14 cellular contexts compared by ENCODE assay signal in genomic region chr16:66020642-66021041, GRCh38.
A peak's percentile ranks its signal among the peaks of the same experiment; 100 is the strongest.
DNase-seq lines count a peak whose midpoint lies in the region; ATAC-seq, FAIRE-seq and TF ChIP-seq lines count a peak whose summit lies in the region.
"Had no signal": no experiment of that assay in that cellular context is flagged by ENCODE, and none has a peak within 500 bp of the region (broad histone marks: within the 10 kb centered on the region; RNA-seq: fewer than 3 reads in every experiment).

No MANE protein-coding gene starts in this region.

- H3K27me3 ChIP-seq in RWPE2 (ENCODE audit: insufficient read depth, poor library complexity, severe bottlenecking) (no peaks in the 10 kb centered on the region), MG63 (no peaks in the 10 kb centered on the region)
- H3K27me3 ChIP-seq: body of pancreas had no signal

- FAIRE-seq in urothelium cell line (lab: Jason Lieb, UNC) = no peak

- no peak overlapping the region for H3K4me3 Mint-ChIP-seq in stimulated activated naive CD8-positive, alpha-beta T cell treated with anti-CD3 and anti-CD28 coated beads, Interleukin-15, amount 100 ng/mL, for 72 hours
- H3K4me3 Mint-ChIP-seq: immature natural killer cell, nephron had no signal

- no peak for DNase-seq in stimulated activated naive CD8-positive, alpha-beta T cell treated with anti-CD3 and anti-CD28 coated beads, Interleukin-15, Interleukin-2, amounts not matched to agents 100 U/mL and 50 U/mL, for 24 hours
- DNase-seq in stimulated activated naive CD8-positive, alpha-beta T cell treated with anti-CD3 and anti-CD28 coated beads, Interleukin-15, amount 100 ng/mL, for 72 hours = no peak
- DNase-seq in RWPE2 (ENCODE audit: low spot score) (peak; percentile 68), urothelium cell line (ENCODE audit: low spot score) (peak; percentile 60), MG63 (no peak), coronary artery (ENCODE audit: low spot score) (no peak)
- DNase-seq: activated CD8-positive, alpha-beta memory T cell treated with anti-CD3 and anti-CD28 coated beads, Interleukin-2, amount 50 U/mL, for 48 hours; body of pancreas; immature natural killer cell; NCI-H1105; stimulated activated CD4-positive, alpha-beta T cell treated with anti-CD3 and anti-CD28 coated beads, Interleukin-12 subunit alpha, Interleukin-12 subunit beta, amount 100 ng/mL, for 4 hours had no signal

- no peaks in the 10 kb centered on the region for H3K27me3 Mint-ChIP-seq in stimulated activated naive CD8-positive, alpha-beta T cell treated with anti-CD3 and anti-CD28 coated beads, Interleukin-15, amount 100 ng/mL, for 72 hours

- H3K4me3 ChIP-seq in RWPE2 (ENCODE audit: severe bottlenecking) (no peak overlapping the region), MG63 (no peak overlapping the region), coronary artery (no peak overlapping the region)
- H3K4me3 ChIP-seq: body of pancreas had no signal

- peak overlapping the region; percentile 54 for H3K27ac ChIP-seq in RWPE2 (ENCODE audit: poor library complexity, severe bottlenecking)
- no peak overlapping the region for H3K27ac ChIP-seq in coronary artery
- H3K27ac ChIP-seq: body of pancreas had no signal

- TF ChIP-seq CTCF in RWPE2 (IDR thresholded peaks at IDR 0.05; ENCODE audit: poor library complexity, severe bottlenecking) (no peak), coronary artery (IDR thresholded peaks at IDR 0.05) (no peak)

- H3K4me1 ChIP-seq in RWPE2 (ENCODE audit: insufficient read depth, poor library complexity, severe bottlenecking) = peaks cover 12% of the 10 kb centered on the region
- H3K4me1 ChIP-seq: body of pancreas had no signal

- H3K9me3 ChIP-seq in RWPE2 (ENCODE audit: severe bottlenecking) (peaks cover 4% of the 10 kb centered on the region), MG63 (no peaks in the 10 kb centered on the region)
- H3K9me3 ChIP-seq: body of pancreas had no signal

- no peaks in the 10 kb centered on the region for H3K36me3 ChIP-seq in RWPE2 (ENCODE audit: low read depth)
- H3K36me3 ChIP-seq in MG63 = no peaks in the 10 kb centered on the region

- peak; percentile 19 for ATAC-seq in stimulated activated naive CD8-positive, alpha-beta T cell treated with anti-CD3 and anti-CD28 coated beads, Interleukin-15, Interleukin-2, amounts not matched to agents 100 U/mL and 50 U/mL, for 24 hours
- ATAC-seq in stimulated activated naive CD8-positive, alpha-beta T cell treated with anti-CD3 and anti-CD28 coated beads, Interleukin-15, amount 100 ng/mL, for 72 hours = no peak
- ATAC-seq in HG02884 (IDR thresholded peaks at IDR 0.05; ENCODE audit: unreplicated experiment) (peak; percentile 70), RWPE2 (ENCODE audit: low read depth) (peak; percentile 91), HG03159 (IDR thresholded peaks at IDR 0.05; ENCODE audit: unreplicated experiment) (no peak)
- ATAC-seq: body of pancreas had no signal

- H3K9me3 Mint-ChIP-seq in stimulated activated naive CD8-positive, alpha-beta T cell treated with anti-CD3 and anti-CD28 coated beads, Interleukin-15, amount 100 ng/mL, for 72 hours = peaks cover 12 to 29% of the 10 kb centered on the region in 2 donors

- peak overlapping the region in 1 of 2 donors; percentile 21 for H3K27ac Mint-ChIP-seq in stimulated activated naive CD8-positive, alpha-beta T cell treated with anti-CD3 and anti-CD28 coated beads, Interleukin-15, amount 100 ng/mL, for 72 hours
- H3K27ac Mint-ChIP-seq: immature natural killer cell, nephron had no signal

- no peaks in the 10 kb centered on the region for H3K4me1 Mint-ChIP-seq in stimulated activated naive CD8-positive, alpha-beta T cell treated with anti-CD3 and anti-CD28 coated beads, Interleukin-15, amount 100 ng/mL, for 72 hours
- H3K4me1 Mint-ChIP-seq: immature natural killer cell had no signal

Comparison
In these comparisons a context has a peak if more than half of its experiments do, and no peak if none do; other contexts are left out.
1. ATAC-seq: peak in stimulated activated naive CD8-positive, alpha-beta T cell treated with anti-CD3 and anti-CD28 coated beads, Interleukin-15, Interleukin-2, amounts not matched to agents 100 U/mL and 50 U/mL, for 24 hours (single experiment), HG02884 (single experiment) and RWPE2 (single experiment); none in stimulated activated naive CD8-positive, alpha-beta T cell treated with anti-CD3 and anti-CD28 coated beads, Interleukin-15, amount 100 ng/mL, for 72 hours (single experiment) and HG03159 (single experiment).
2. DNase-seq: peak in RWPE2 (single experiment) and urothelium cell line (single experiment); none in stimulated activated naive CD8-positive, alpha-beta T cell treated with anti-CD3 and anti-CD28 coated beads, Interleukin-15, Interleukin-2, amounts not matched to agents 100 U/mL and 50 U/mL, for 24 hours (single experiment), stimulated activated naive CD8-positive, alpha-beta T cell treated with anti-CD3 and anti-CD28 coated beads, Interleukin-15, amount 100 ng/mL, for 72 hours (0 of 2), MG63 (single experiment) and coronary artery (single experiment).